In the genomic region with DNA sequence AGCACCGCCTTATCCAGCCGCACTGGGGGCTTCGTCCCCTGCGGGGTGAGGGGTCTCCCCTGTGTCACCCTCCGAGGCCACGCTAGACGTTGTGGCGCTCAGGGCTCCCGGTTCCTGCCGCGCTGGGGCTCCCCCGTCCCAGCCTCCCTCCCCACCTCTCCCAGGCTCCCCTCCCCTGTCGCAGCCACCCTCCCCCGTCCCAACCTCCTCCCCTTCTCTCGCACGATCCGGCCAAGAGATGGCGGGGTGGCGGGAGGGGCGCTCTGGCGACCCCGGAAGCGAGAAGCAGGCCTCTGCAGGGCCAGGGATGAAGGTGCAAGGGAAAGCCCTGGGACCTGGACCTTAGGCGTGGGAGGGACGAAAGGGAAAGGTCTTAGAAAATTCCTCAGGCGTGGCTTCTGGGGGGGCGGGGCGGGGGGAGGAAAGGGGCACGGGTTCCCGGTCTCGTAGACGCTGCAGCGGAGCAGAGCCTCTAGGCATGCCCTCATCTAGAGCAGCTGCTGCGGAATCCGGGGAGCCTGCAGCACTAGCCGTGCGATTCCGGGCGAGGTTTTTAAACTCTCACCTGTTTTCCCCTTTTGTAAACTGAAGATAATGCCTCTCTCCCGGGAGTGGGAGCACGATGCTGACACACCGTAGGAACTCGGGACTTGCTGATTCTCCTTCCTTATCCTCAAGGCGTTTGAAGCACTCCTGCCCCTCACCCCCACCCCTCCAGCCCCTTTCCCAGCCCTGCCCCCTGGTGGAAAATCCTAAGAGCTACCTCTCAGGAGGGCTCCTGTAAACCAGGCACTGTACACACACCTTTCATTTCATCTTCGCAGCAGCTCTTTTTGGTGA, we compare ENCODE assay signal across 8 cellular contexts. TPM values are rescaled to one million over a fixed set of nuclear protein-coding genes. Genes with fewer than 3 reads are reported as not detected.
A peak's percentile ranks its signal among the peaks of the same experiment; 100 is the strongest.
DNase-seq lines count a peak whose midpoint lies in the region; ATAC-seq and TF ChIP-seq lines count a peak whose summit lies in the region.

No MANE protein-coding gene starts in this region.

- peaks cover 0 to 2% (median 0%) of the 10 kb centered on the region in 7 donors for H3K9me3 Mint-ChIP-seq in CD14-positive monocyte

- H3K36me3 ChIP-seq in SJSA1 (no peaks in the 10 kb centered on the region), iPS-20b (ENCODE audit: insufficient read depth, low read depth, low read length) (no peaks in the 10 kb centered on the region)

- H3K27ac Mint-ChIP-seq in CD14-positive monocyte: peak overlapping the region in 4 of 7 donors; percentile 50 to 82 (median 60)

- peaks cover 3 to 7% of the 10 kb centered on the region in 2 donors for H3K36me3 Mint-ChIP-seq in CD14-positive monocyte

- H3K4me1 ChIP-seq in SJSA1 (replicated peaks) (peaks cover 8% of the 10 kb centered on the region), iPS-20b (ENCODE audit: insufficient read depth, low read length) (peaks cover 10% of the 10 kb centered on the region; the same call in 1 of the 2 replicates)

- no peaks in the 10 kb centered on the region for H3K9me3 ChIP-seq in SJSA1 (replicated peaks)
- H3K9me3 ChIP-seq in iPS-20b (ENCODE audit: insufficient read depth, low read depth, low read length): no peaks in the 10 kb centered on the region

- H3K4me3 Mint-ChIP-seq in CD14-positive monocyte: peak overlapping the region; percentile 77 to 90

- intact Hi-C loops in CD14-positive monocyte (cut with micrococcal nuclease): no loop called here

- in situ Hi-C loops in astrocyte of the spinal cord (cut with HindIII; ENCODE audit: low sequenced_read_pairs): no loop called here

- no peak for DNase-seq in CD14-positive monocyte (ENCODE audit: low spot score)
- peak; percentile 46 for DNase-seq in GM19238 (ENCODE audit: insufficient read length, low spot score)
- DNase-seq in HS-27A (ENCODE audit: low read depth): peak; percentile 11
- DNase-seq in SJSA1 (ENCODE audit: low read depth in 1 of 2, low spot score in 2 of 2): peak; percentile 41 to 49
- peak; percentile 17 for DNase-seq in astrocyte of the spinal cord (ENCODE audit: low read depth, low spot score)
- DNase-seq in stimulated activated CD4-positive, alpha-beta T cell treated with anti-CD3 and anti-CD28 coated beads, Interleukin-12 subunit alpha, Interleukin-12 subunit beta, amount 100 ng/mL, for 48 hours (ENCODE audit: low read depth in 2 of 3, low spot score in 1 of 3): peak in 2 of 3 donors; percentile 21 to 38

- peaks cover 60% of the 10 kb centered on the region for H3K4me1 Mint-ChIP-seq in CD14-positive monocyte

- H3K9ac ChIP-seq in iPS-20b (ENCODE audit: low read depth, low read length): no peak overlapping the region

- H3K27me3 Mint-ChIP-seq in CD14-positive monocyte (ENCODE audit: low read depth in 3 of 3): peaks cover 9 to 16% (median 10%) of the 10 kb centered on the region in 3 donors

- no peaks in the 10 kb centered on the region for H3K27me3 ChIP-seq in SJSA1 (replicated peaks)
- peaks cover 93% of the 10 kb centered on the region for H3K27me3 ChIP-seq in iPS-20b (ENCODE audit: insufficient read depth, low read length)

- H3K4me3 ChIP-seq in SJSA1: peak overlapping the region; percentile 37
- H3K4me3 ChIP-seq in astrocyte of the spinal cord (ENCODE audit: low read depth, low read length): peak overlapping the region; percentile 49
- H3K4me3 ChIP-seq in iPS-20b (ENCODE audit: low read length): peak overlapping the region; percentile 66

- TF ChIP-seq CTCF in CD14-positive monocyte (IDR thresholded peaks at IDR 0.05) (peak; percentile 55), astrocyte of the spinal cord (IDR thresholded peaks at IDR 0.05; ENCODE audit: low read depth, low read length) (peak; percentile 43)

- no peak for ATAC-seq in HG03469 (IDR thresholded peaks at IDR 0.05; ENCODE audit: unreplicated experiment)

- H3K27ac ChIP-seq in SJSA1 (no peak overlapping the region), iPS-20b (ENCODE audit: low read length) (no peak overlapping the region)

RNA-seq across cellular contexts. Expression of gene KCNJ5, which starts 14.4 kb away (rescaled TPM):
- not detected for polyA plus RNA-seq in CD14-positive monocyte
- total RNA-seq in SJSA1 (2014; rRNA removed; shearing (Covaris generic)): not detected in 2 replicates

RNA-seq across cellular contexts. Expression of gene TP53AIP1, which starts 37.1 kb away (rescaled TPM):
- polyA plus RNA-seq in CD14-positive monocyte: not detected
- not detected in 2 replicates for total RNA-seq in SJSA1 (2014; rRNA removed; shearing (Covaris generic))

RNA-seq across cellular contexts. Expression of gene KCNJ1, which starts 38.5 kb away (rescaled TPM):
- polyA plus RNA-seq in CD14-positive monocyte: under 1 TPM in 1 of 2 donors, not detected in 1; 0.12 TPM
- not detected in 2 replicates for total RNA-seq in SJSA1 (2014; rRNA removed; shearing (Covaris generic))
